ENCODE assay signal across 17 cellular contexts in the genomic region with DNA sequence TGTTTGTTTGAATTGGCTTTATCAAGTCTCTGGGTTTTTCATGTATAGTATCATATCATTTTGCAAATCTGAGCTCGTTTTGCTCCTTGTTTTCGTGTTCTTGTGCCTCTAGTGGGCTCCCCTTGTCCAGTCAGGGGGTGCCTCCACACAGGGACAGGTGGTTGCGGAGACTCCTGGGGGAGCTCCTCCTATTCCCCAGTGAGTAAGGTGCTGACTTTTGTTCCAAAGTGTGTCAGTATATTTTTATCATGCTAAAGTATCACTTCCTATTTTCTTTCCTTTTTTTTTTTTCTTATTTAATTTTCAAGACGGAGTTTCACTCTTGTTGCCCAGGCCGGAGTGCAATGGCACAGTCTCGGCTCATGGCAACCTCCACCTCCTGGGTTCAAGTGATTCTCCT. TPM values are rescaled to one million over a fixed set of nuclear protein-coding genes. Genes with fewer than 3 reads are reported as not detected.
DNase-seq lines count a peak whose midpoint lies in the region; ATAC-seq and TF ChIP-seq lines count a peak whose summit lies in the region.
"Had no signal": no experiment of that assay in that cellular context is flagged by ENCODE, and none has a peak within 500 bp of the region (broad histone marks: within the 10 kb centered on the region; RNA-seq: fewer than 3 reads in every experiment).

No MANE protein-coding gene starts in this region.

- peaks cover 16% of the 10 kb centered on the region for H4K20me1 ChIP-seq in OCI-LY3 (ENCODE audit: insufficient read depth, low read length)

- H3K4me3 Mint-ChIP-seq in activated naive CD4-positive, alpha-beta T cell treated with anti-CD3 and anti-CD28 coated beads, Interleukin-2, amount 50 U/mL, for 24 hours = no peak overlapping the region
- H3K4me3 Mint-ChIP-seq in dendritic cell treated with granulocyte-macrophage colony-stimulating factor and Interleukin-4, amounts not matched to agents 40 ng/mL and 50 ng/mL, for 4 days = no peak overlapping the region

- H3K27me3 ChIP-seq in OCI-LY3 (ENCODE audit: low read depth, low read length) = no peaks in the 10 kb centered on the region

- POLR2A ChIA-PET in GM10248 (lab: Yijun Ruan, JAX) = no interaction called here

- TF ChIP-seq CTCF in OCI-LY3 (IDR thresholded peaks at IDR 0.05; ENCODE audit: low read depth, low read length) = no peak
- no peak for TF ChIP-seq CTCF in GM10248 (IDR thresholded peaks at IDR 0.05; ENCODE audit: control extremely low read depth, extremely low read depth, low read depth, missing control alignments)

- H3K9me3 Mint-ChIP-seq in activated naive CD4-positive, alpha-beta T cell treated with anti-CD3 and anti-CD28 coated beads, Interleukin-2, amount 50 U/mL, for 24 hours = no peaks in the 10 kb centered on the region
- H3K9me3 Mint-ChIP-seq in activated naive CD4-positive, alpha-beta T cell treated with anti-CD3 and anti-CD28 coated beads, Interleukin-2, amount 50 U/mL, for 72 hours = no peaks in the 10 kb centered on the region
- no peaks in the 10 kb centered on the region for H3K9me3 Mint-ChIP-seq in dendritic cell treated with granulocyte-macrophage colony-stimulating factor and Interleukin-4, amounts not matched to agents 40 ng/mL and 50 ng/mL, for 4 days

- no peak overlapping the region for H2AFZ ChIP-seq in OCI-LY3 (ENCODE audit: low read depth, low read length)
- H2AFZ ChIP-seq: GM23248 had no signal

- peaks cover 12% of the 10 kb centered on the region for H3K4me1 Mint-ChIP-seq in activated naive CD4-positive, alpha-beta T cell treated with anti-CD3 and anti-CD28 coated beads, Interleukin-2, amount 50 U/mL, for 24 hours
- peaks cover 19% of the 10 kb centered on the region for H3K4me1 Mint-ChIP-seq in dendritic cell treated with granulocyte-macrophage colony-stimulating factor and Interleukin-4, amounts not matched to agents 40 ng/mL and 50 ng/mL, for 4 days (ENCODE audit: low read depth)

- intact Hi-C loops in dendritic cell treated with granulocyte-macrophage colony-stimulating factor and Interleukin-4, amounts not matched to agents 40 ng/mL and 50 ng/mL, for 4 days (cut with micrococcal nuclease) = no loop called here

- ATAC-seq in activated naive CD4-positive, alpha-beta T cell treated with anti-CD3 and anti-CD28 coated beads, Interleukin-2, amount 50 U/mL, for 72 hours = no peak
- no peak for ATAC-seq in HG03139 (IDR thresholded peaks at IDR 0.05; ENCODE audit: unreplicated experiment)
- ATAC-seq: A549 had no signal

- CTCF ChIA-PET in GM10248 (lab: Yijun Ruan, JAX) = interaction anchor here (0.6 to 1.5 kb wide), 5 partner anchors 9 to 31 kb away, joined by 3 to 4 read pairs (median 3); no protein-coding TSS in a partner anchor

- H3K4me1 ChIP-seq in OCI-LY3 (ENCODE audit: low read length) = peaks cover 13% of the 10 kb centered on the region
- H3K4me1 ChIP-seq: A549, Caco-2 had no signal

- peaks cover 6% of the 10 kb centered on the region for H3K36me3 Mint-ChIP-seq in activated naive CD4-positive, alpha-beta T cell treated with anti-CD3 and anti-CD28 coated beads, Interleukin-2, amount 50 U/mL, for 24 hours
- peaks cover 0 to 5% of the 10 kb centered on the region in 2 donors for H3K36me3 Mint-ChIP-seq in activated naive CD4-positive, alpha-beta T cell treated with anti-CD3 and anti-CD28 coated beads, Interleukin-2, amount 50 U/mL, for 72 hours
- peaks cover 91% of the 10 kb centered on the region for H3K36me3 Mint-ChIP-seq in dendritic cell treated with granulocyte-macrophage colony-stimulating factor and Interleukin-4, amounts not matched to agents 40 ng/mL and 50 ng/mL, for 4 days (ENCODE audit: low read depth)

- no peak overlapping the region for H3K9ac ChIP-seq in OCI-LY3 (ENCODE audit: low read length)
- H3K9ac ChIP-seq: GM23248 had no signal

- no peaks in the 10 kb centered on the region for H3K79me2 ChIP-seq in OCI-LY3 (ENCODE audit: low read length)

- H3K4me3 ChIP-seq in OCI-LY3 (ENCODE audit: low read length) = peak overlapping the region; percentile 24; the same call in 1 of the 2 replicates
- H3K4me3 ChIP-seq: A549, GM23248 had no signal

- peak overlapping the region; percentile 53 for H3K4me2 ChIP-seq in OCI-LY3 (ENCODE audit: low read length)
- H3K4me2 ChIP-seq: A549 had no signal

- H3K9me3 ChIP-seq in OCI-LY3 (ENCODE audit: insufficient read depth, low read length) = no peaks in the 10 kb centered on the region
- H3K9me3 ChIP-seq: A549, Caco-2 had no signal

- no peak for DNase-seq in activated naive CD4-positive, alpha-beta T cell treated with anti-CD3 and anti-CD28 coated beads, Interleukin-2, amount 50 U/mL, for 72 hours (ENCODE audit: low spot score in 2 of 2)
- DNase-seq in stimulated activated CD4-positive, alpha-beta T cell treated with anti-CD3 and anti-CD28 coated beads, Interleukin-15, amount 100 ng/mL, for 24 hours = no peak
- DNase-seq in GM10248 (ENCODE audit: extremely low spot score) = no peak
- DNase-seq: Caco-2, GM23248, HCEC 1CT, NCI-H1092, NCI-H1694, NCI-H2227 treated with DMSO at 0.1 percent for 48 hours, NCI-H524 had no signal

- H3K27me3 Mint-ChIP-seq in activated naive CD4-positive, alpha-beta T cell treated with anti-CD3 and anti-CD28 coated beads, Interleukin-2, amount 50 U/mL, for 24 hours = no peaks in the 10 kb centered on the region
- H3K27me3 Mint-ChIP-seq in dendritic cell treated with granulocyte-macrophage colony-stimulating factor and Interleukin-4, amounts not matched to agents 40 ng/mL and 50 ng/mL, for 4 days = no peaks in the 10 kb centered on the region

- peak overlapping the region; percentile 19; the same call in 1 of the 2 replicates for H3K27ac ChIP-seq in OCI-LY3 (ENCODE audit: low read length)
- H3K27ac ChIP-seq: A549, GM23248, HL-60, RWPE1 had no signal

- peak overlapping the region; percentile 48 for H3K27ac Mint-ChIP-seq in activated naive CD4-positive, alpha-beta T cell treated with anti-CD3 and anti-CD28 coated beads, Interleukin-2, amount 50 U/mL, for 24 hours
- H3K27ac Mint-ChIP-seq in activated naive CD4-positive, alpha-beta T cell treated with anti-CD3 and anti-CD28 coated beads, Interleukin-2, amount 50 U/mL, for 72 hours = peak overlapping the region in 1 of 2 donors; percentile 37
- H3K27ac Mint-ChIP-seq in dendritic cell treated with granulocyte-macrophage colony-stimulating factor and Interleukin-4, amounts not matched to agents 40 ng/mL and 50 ng/mL, for 4 days = peak overlapping the region; percentile 3

- H3K36me3 ChIP-seq in OCI-LY3 (replicated peaks; ENCODE audit: low read depth, low read length) = peaks cover 27% of the 10 kb centered on the region

RNA-seq across cellular contexts. Expression of a gene that starts 30.3 kb away (rescaled TPM):
- total RNA-seq in activated naive CD4-positive, alpha-beta T cell treated with anti-CD3 and anti-CD28 coated beads, Interleukin-2, amount 50 U/mL, for 72 hours = not detected
- total RNA-seq: Caco-2, GM23248 had no signal

RNA-seq across cellular contexts. Expression of a gene that starts 37.9 kb away (rescaled TPM):
- 10 to 100 TPM; 70.3 to 71.9 TPM for total RNA-seq in activated naive CD4-positive, alpha-beta T cell treated with anti-CD3 and anti-CD28 coated beads, Interleukin-2, amount 50 U/mL, for 72 hours

RNA-seq across cellular contexts. Expression of a gene that starts 42.8 kb away (rescaled TPM):
- total RNA-seq in activated naive CD4-positive, alpha-beta T cell treated with anti-CD3 and anti-CD28 coated beads, Interleukin-2, amount 50 U/mL, for 72 hours = 100 to 1,000 TPM; 112 to 267 TPM

RNA-seq across cellular contexts. Expression of a gene that starts 54.8 kb away (rescaled TPM):
- 10 to 100 TPM; 91.6 to 96.1 TPM for total RNA-seq in activated naive CD4-positive, alpha-beta T cell treated with anti-CD3 and anti-CD28 coated beads, Interleukin-2, amount 50 U/mL, for 72 hours
